ENCODE assay signal across 13 cellular contexts in the genomic region with DNA sequence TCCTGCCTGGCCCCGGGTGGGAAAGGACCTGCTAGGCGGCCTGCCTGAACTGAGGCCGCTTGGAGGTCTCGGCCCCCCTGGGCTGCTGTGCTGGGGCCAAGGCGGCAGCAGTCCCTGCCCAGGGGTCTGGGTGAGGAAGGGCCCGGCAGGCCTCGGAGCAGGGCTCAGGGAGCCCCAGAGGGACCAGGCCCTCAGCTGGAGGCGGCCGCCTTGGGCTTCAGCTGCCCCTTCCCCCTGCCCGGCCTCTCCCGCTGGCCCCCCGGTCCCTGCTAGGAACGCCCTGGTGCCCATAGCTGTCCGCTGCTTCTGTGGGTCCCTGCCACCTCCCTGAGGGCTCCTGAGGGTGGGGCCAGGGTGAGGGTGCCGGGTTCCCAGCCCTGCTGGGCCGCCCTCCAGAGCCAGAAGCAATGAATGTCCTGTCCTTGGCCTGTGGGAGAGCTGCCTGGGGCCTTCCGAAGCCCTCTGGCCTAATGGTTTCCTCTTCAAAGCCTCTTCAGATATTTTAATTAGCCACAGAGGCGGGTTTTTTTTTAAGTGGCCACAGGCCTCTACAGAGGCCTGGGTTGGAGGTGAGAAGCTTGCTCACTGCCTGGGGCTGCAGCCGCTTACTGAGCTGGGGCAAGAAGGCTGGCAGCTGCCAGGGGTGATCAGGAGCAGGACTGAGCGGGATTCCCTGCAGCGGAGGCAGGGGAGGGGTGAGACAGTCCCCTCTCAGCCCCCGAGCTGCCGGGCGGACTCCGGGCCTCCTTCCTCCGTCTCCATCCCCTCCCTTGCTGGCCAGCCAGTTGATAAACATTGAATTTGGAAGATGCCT. TPM values are rescaled to one million over a fixed set of nuclear protein-coding genes. Genes with fewer than 3 reads are reported as not detected.
A peak's percentile ranks its signal among the peaks of the same experiment; 100 is the strongest.
DNase-seq lines count a peak whose midpoint lies in the region; ATAC-seq, FAIRE-seq and TF ChIP-seq lines count a peak whose summit lies in the region.
"Had no signal": no experiment of that assay in that cellular context is flagged by ENCODE, and none has a peak within 500 bp of the region (broad histone marks: within the 10 kb centered on the region; RNA-seq: fewer than 3 reads in every experiment).

No MANE protein-coding gene starts in this region.

- intact Hi-C loops in kidney (cut with DNase I): loop anchor here (10.0 kb wide), 1 partner anchor 48 kb away; the partner anchor contains the start of gene NOTUM

- no peak overlapping the region for H2BK20ac ChIP-seq in H1 (ENCODE audit: low read length)

- H3K4ac ChIP-seq in H1 (replicated peaks; ENCODE audit: insufficient read length, low read depth, low read length): no peak overlapping the region
- no peak overlapping the region for H3K4ac ChIP-seq in mesendoderm (ENCODE audit: low read depth, low read length)

- no peak overlapping the region for H2BK120ac ChIP-seq in H1 (replicated peaks; ENCODE audit: low read depth, low read length)
- H2BK120ac ChIP-seq in mesendoderm (ENCODE audit: low read depth, low read length): no peak overlapping the region

- no peak overlapping the region for H3K23ac ChIP-seq in H1 (ENCODE audit: insufficient read length)
- H3K23ac ChIP-seq in mesendoderm (ENCODE audit: low read length): no peak overlapping the region

- H3K27me3 ChIP-seq in BLaER1 (peaks cover 38% of the 10 kb centered on the region), HUES64 (ENCODE audit: insufficient read depth, low read length) (no peaks in the 10 kb centered on the region), H1 (replicated peaks in 1 of 4; ENCODE audit: control insufficient read depth in 3 of 4, extremely low read depth in 1 of 4, insufficient read depth in 3 of 4, low read length in 3 of 4) (no peaks in the 10 kb centered on the region), mesendoderm (ENCODE audit: insufficient read depth, low read length, poor library complexity) (no peaks in the 10 kb centered on the region)
- H3K27me3 ChIP-seq: adrenal gland had no signal

- no peaks in the 10 kb centered on the region for H3K79me2 ChIP-seq in H1 (ENCODE audit: control insufficient read depth in 1 of 2, insufficient read depth in 2 of 2, low read length in 2 of 2)
- H3K79me2 ChIP-seq in mesendoderm (ENCODE audit: control insufficient read depth, insufficient read depth, low read length): no peaks in the 10 kb centered on the region

- POLR2A ChIA-PET in H1 (lab: Charles Lee; ENCODE audit: partially characterized antibody): interaction anchor here (0.8 to 1.7 kb wide), 5 partner anchors 8 to 308 kb away, joined by 3 to 4 read pairs (median 3); partner anchors contain the start of gene CENPX

- no peak for DNase-seq in H1 (ENCODE audit: low read depth in 1 of 2, low spot score in 2 of 2)
- DNase-seq in mesendoderm: peak; percentile 48
- no peak for DNase-seq in left lobe of liver (ENCODE audit: low spot score)
- DNase-seq in GM12891 (ENCODE audit: insufficient read length, low spot score): no peak
- DNase-seq in kidney: no peak
- DNase-seq in GM20000 (ENCODE audit: low spot score): no peak
- DNase-seq: activated T-cell treated with anti-CD3 and anti-CD28 coated beads, Interleukin-2, amount 50 U/mL, for 24 hours; foreskin melanocyte; NK-92 treated with Interleukin-12 subunit alpha and Interleukin-12 subunit beta, amount 100 ng/mL, for 24 hours had no signal

- TF ChIP-seq EP300 in H1 (IDR thresholded peaks at IDR 0.05; ENCODE audit: borderline replicate concordance in 1 of 2, low read depth in 2 of 2, low read length in 2 of 2): no peak

- no peak overlapping the region for H2AFZ ChIP-seq in H1 (ENCODE audit: low read length)

- peak overlapping the region; percentile 35 for H3K27ac ChIP-seq in BLaER1
- peak overlapping the region; percentile 55; the same call in 1 of the 2 replicates for H3K27ac ChIP-seq in HUES64 (ENCODE audit: low read depth, low read length)
- no peak overlapping the region for H3K27ac ChIP-seq in H1 (ENCODE audit: low read depth, low read length)
- peak overlapping the region; percentile 53 for H3K27ac ChIP-seq in mesendoderm (ENCODE audit: low read depth, low read length)
- H3K27ac ChIP-seq in kidney (ENCODE audit: low read depth in 2 of 2, low read length in 2 of 2): no peak overlapping the region

- H3K4me3 ChIP-seq in BLaER1: no peak overlapping the region
- H3K4me3 ChIP-seq in HUES64 (ENCODE audit: low read length): no peak overlapping the region
- H3K4me3 ChIP-seq in H1 (ENCODE audit: extremely low read depth in 1 of 4, insufficient read depth in 2 of 4, low read depth in 3 of 4, low read length in 4 of 4): no peak overlapping the region
- no peak overlapping the region for H3K4me3 ChIP-seq in mesendoderm (ENCODE audit: low read length)
- no peak overlapping the region for H3K4me3 ChIP-seq in kidney (ENCODE audit: low read length in 2 of 2)
- H3K4me3 ChIP-seq: adrenal gland had no signal

- 69% methylated on average over 26 of the region's 26 CpGs for WGBS in HUES64
- 92% methylated on average over 19 of the region's 26 CpGs; no CpG with 5 or more reads in 1 of the 2 experiments for WGBS in H1 (ENCODE audit: extremely low coverage in 1 of 2, insufficient coverage in 1 of 2, insufficient read length in 1 of 2, insufficient replicate concordance in 2 of 2, low coverage in 1 of 2, low lambda C conversion rate in 2 of 2, missing lambda C conversion rate in 1 of 2), 2 experiments
- no CpG with 5 or more reads among the region's 26 CpGs for WGBS in mesendoderm (ENCODE audit: extremely low coverage, insufficient coverage, low lambda C conversion rate)

- ATAC-seq in left lobe of liver: no peak
- ATAC-seq: activated CD4-positive, CD25-positive, alpha-beta regulatory T cell treated with anti-CD3 and anti-CD28 coated beads, Interleukin-2, amount 50 U/mL, for 24 hours had no signal

- TF ChIP-seq CTCF in H1 (IDR thresholded peaks at IDR 0.05; ENCODE audit: control extremely low read depth in 1 of 3, insufficient read depth in 1 of 3, low read depth in 1 of 3, low read length in 3 of 3) (no peak), kidney (IDR thresholded peaks at IDR 0.05; ENCODE audit: borderline replicate concordance, extremely low read depth, insufficient read depth) (no peak), GM20000 (IDR thresholded peaks at IDR 0.05; ENCODE audit: extremely low read depth, missing control alignments) (no peak)

- H3K9ac ChIP-seq in BLaER1 (peak overlapping the region; percentile 57), HUES64 (ENCODE audit: low read depth, low read length) (peak overlapping the region; percentile 31; the same call in 1 of the 2 replicates), H1 (replicated peaks in 1 of 4; ENCODE audit: extremely low read depth in 1 of 4, low read depth in 3 of 4, low read length in 3 of 4) (no peak overlapping the region), mesendoderm (ENCODE audit: low read length) (no peak overlapping the region), kidney (ENCODE audit: low read length in 2 of 2) (no peak overlapping the region)

- no peak overlapping the region for H2BK5ac ChIP-seq in H1 (ENCODE audit: low read depth, low read length)
- H2BK5ac ChIP-seq in mesendoderm (ENCODE audit: low read length): no peak overlapping the region

- H4K5ac ChIP-seq in H1 (ENCODE audit: insufficient read length, low read depth, low read length) (no peak overlapping the region), mesendoderm (ENCODE audit: low read length) (no peak overlapping the region)

- no peak overlapping the region for H3K18ac ChIP-seq in H1 (ENCODE audit: extremely low read depth, low read length)
- H3K18ac ChIP-seq in mesendoderm (ENCODE audit: low read length): no peak overlapping the region

- H4K8ac ChIP-seq in H1 (ENCODE audit: extremely low read depth, insufficient read depth, low read length): peak overlapping the region; percentile 51; the same call in 1 of the 2 replicates
- no peak overlapping the region for H4K8ac ChIP-seq in mesendoderm (ENCODE audit: low read depth, low read length)

- no peak for FAIRE-seq in H1 (lab: Jason Lieb, UNC)
- no peak for FAIRE-seq in GM12891 (lab: Jason Lieb, UNC)
- FAIRE-seq in kidney (lab: Jason Lieb, UNC): no peak

- no peak for TF ChIP-seq RAD21 in H1 (IDR thresholded peaks at IDR 0.05 in 1 of 2, conservative IDR thresholded peaks at IDR 0.05 in 1 of 2; ENCODE audit: low read depth in 2 of 2, low read length in 2 of 2)

- H3K4me2 ChIP-seq in BLaER1 (peak overlapping the region; percentile 85), H1 (ENCODE audit: insufficient read depth in 1 of 2, low read depth in 2 of 2, low read length in 2 of 2) (no peak overlapping the region), mesendoderm (ENCODE audit: low read length) (no peak overlapping the region)

- H3K36me3 ChIP-seq in BLaER1 (peaks cover 5% of the 10 kb centered on the region; the same call in 1 of the 2 replicates), HUES64 (ENCODE audit: insufficient read depth, low read length) (0 out of 2 replicates have a peak, but pooled peaks cover 3% of the 10 kb centered on the region), H1 (ENCODE audit: control insufficient read depth in 2 of 4, insufficient read depth in 4 of 4, low read length in 3 of 4) (no peaks in the 10 kb centered on the region; a peak in 2 of 8 replicates), mesendoderm (ENCODE audit: control insufficient read depth, insufficient read depth, low read length) (no peaks in the 10 kb centered on the region), kidney (ENCODE audit: control insufficient read depth in 1 of 2, insufficient read depth in 2 of 2, low read length in 2 of 2) (no peaks in the 10 kb centered on the region)
- H3K36me3 ChIP-seq: adrenal gland had no signal

- no peaks in the 10 kb centered on the region for H3K9me3 ChIP-seq in BLaER1
- no peaks in the 10 kb centered on the region for H3K9me3 ChIP-seq in HUES64 (ENCODE audit: insufficient read depth, low read depth, low read length)
- no peaks in the 10 kb centered on the region for H3K9me3 ChIP-seq in H1 (ENCODE audit: insufficient read depth in 2 of 2, low read depth in 1 of 2, low read length in 1 of 2)
- H3K9me3 ChIP-seq in kidney (ENCODE audit: control insufficient read depth in 1 of 2, low read length in 2 of 2): no peaks in the 10 kb centered on the region
- H3K9me3 ChIP-seq: adrenal gland had no signal

- H3K14ac ChIP-seq in H1 (ENCODE audit: insufficient read length): no peak overlapping the region

- no peak overlapping the region for H2BK12ac ChIP-seq in H1 (ENCODE audit: low read depth, low read length)

- no peak overlapping the region for H4K91ac ChIP-seq in H1 (replicated peaks; ENCODE audit: insufficient read length, low read length)

- peaks cover 48% of the 10 kb centered on the region for H4K20me1 ChIP-seq in BLaER1
- H4K20me1 ChIP-seq in H1 (replicated peaks in 1 of 2; ENCODE audit: control insufficient read depth in 1 of 2, insufficient read depth in 2 of 2, low read length in 2 of 2): peaks cover 3 to 7% of the 10 kb centered on the region in 2 experiments

- CTCF ChIA-PET in H1 (lab: Charles Lee; ENCODE audit: partially characterized antibody): interaction anchor here (0.9 to 1.8 kb wide), 5 partner anchors 8 to 53 kb away, joined by 3 to 7 read pairs (median 5); no protein-coding TSS in a partner anchor

- H2BK15ac ChIP-seq in H1 (ENCODE audit: low read length) (no peak overlapping the region), mesendoderm (replicated peaks; ENCODE audit: low read depth) (no peak overlapping the region)

- no peaks in the 10 kb centered on the region; the same call in 1 of the 2 replicates for H3K79me1 ChIP-seq in H1 (ENCODE audit: low read depth, low read length)
- H3K79me1 ChIP-seq in mesendoderm (ENCODE audit: low read length): no peaks in the 10 kb centered on the region

- no peak for TF ChIP-seq POLR2A in H1 (IDR thresholded peaks at IDR 0.05; ENCODE audit: control extremely low read depth in 1 of 2, low read depth in 2 of 2, low read length in 2 of 2)
- no peak for TF ChIP-seq POLR2A in GM12891 (IDR thresholded peaks at IDR 0.05; ENCODE audit: low read depth, low read length)

- H3K56ac ChIP-seq in H1 (replicated peaks; ENCODE audit: insufficient read length, low read depth, low read length) (no peak overlapping the region), mesendoderm (ENCODE audit: low read length) (no peak overlapping the region)

- peaks cover 61% of the 10 kb centered on the region for H3K4me1 ChIP-seq in BLaER1
- H3K4me1 ChIP-seq in HUES64 (ENCODE audit: insufficient read depth, low read length): no peaks in the 10 kb centered on the region
- H3K4me1 ChIP-seq in H1 (replicated peaks in 1 of 4; ENCODE audit: control insufficient read depth in 3 of 4, insufficient read depth in 4 of 4, low read length in 3 of 4): peaks cover 0 to 1% (median 0%) of the 10 kb centered on the region in 4 experiments; a peak in 1 of 7 replicates
- H3K4me1 ChIP-seq in mesendoderm (ENCODE audit: control insufficient read depth, low read depth, low read length): no peaks in the 10 kb centered on the region
- H3K4me1 ChIP-seq in kidney (ENCODE audit: control insufficient read depth in 1 of 2, insufficient read depth in 1 of 2, low read depth in 1 of 2, low read length in 2 of 2): no peaks in the 10 kb centered on the region
- H3K4me1 ChIP-seq: adrenal gland had no signal

- H2AK5ac ChIP-seq in H1 (ENCODE audit: low read depth, low read length) (no peak overlapping the region), mesendoderm (ENCODE audit: low read length) (no peak overlapping the region)

- H3K23me2 ChIP-seq in H1 (ENCODE audit: low read depth, low read length): no peaks in the 10 kb centered on the region

RNA-seq across cellular contexts. Expression of gene CENPX, which starts 10.0 kb away (rescaled TPM):
- 79.8 TPM for polyA plus RNA-seq in HUES64 (2013, experiment 1 of 2)
- polyA plus RNA-seq in HUES64 (2013, experiment 2 of 2): 75.0 TPM
- 111 and 116 TPM in 2 replicates for total RNA-seq in H1 (2021; fragmentation: NEBNext Ultra II Directional; extraction: Animal tissue kit (Norgen Biotek cat#: 25700))
- 122 and 133 TPM in 2 replicates for polyA plus RNA-seq in H1 (2011; rRNA removed)
- 131 TPM for polyA plus RNA-seq in H1 (2011; cell fraction: cytosol; rRNA removed)
- 145 TPM for polyA plus RNA-seq in H1 (2011; cell fraction: nucleus; rRNA removed)
- polyA plus RNA-seq in H1 (2012, experiment 1 of 2): 94.8 to 140 TPM (median 130 TPM) in 4 replicates
- 158 TPM for polyA plus RNA-seq in H1 (2012, experiment 2 of 2)
- 61.6 TPM for polyA plus RNA-seq in H1 (2013, experiment 1 of 2)
- polyA plus RNA-seq in H1 (2013, experiment 2 of 2): 59.1 TPM
- 21.3 and 26.4 TPM in 2 replicates for polyA minus RNA-seq in H1 (2011; rRNA and poly(A)+ RNA removed)
- polyA minus RNA-seq in H1 (2011; cell fraction: cytosol; rRNA and poly(A)+ RNA removed): 35.9 TPM
- 36.4 TPM for polyA minus RNA-seq in H1 (2011; cell fraction: nucleus; rRNA and poly(A)+ RNA removed)
- 59.9 TPM for polyA plus RNA-seq in mesendoderm (2013, experiment 1 of 2)
- 60.0 TPM for polyA plus RNA-seq in mesendoderm (2013, experiment 2 of 2)
- total RNA-seq in left lobe of liver: 60.0 TPM
- 45.7 TPM for polyA plus RNA-seq in GM12891 (2012; ENCODE audit: low read depth, missing spikeins)
- 36.9 TPM for total RNA-seq in kidney
- polyA plus RNA-seq in kidney (ENCODE audit: insufficient read depth, low read depth, low replicate concordance): 93.2 TPM

RNA-seq across cellular contexts. Expression of gene LRRC45, which starts 10.4 kb away (rescaled TPM):
- 15.4 TPM for polyA plus RNA-seq in HUES64 (2013, experiment 1 of 2)
- polyA plus RNA-seq in HUES64 (2013, experiment 2 of 2): 13.3 TPM
- 28.2 and 29.0 TPM in 2 replicates for total RNA-seq in H1 (2021; fragmentation: NEBNext Ultra II Directional; extraction: Animal tissue kit (Norgen Biotek cat#: 25700))
- polyA plus RNA-seq in H1 (2011; rRNA removed) (11.5 and 17.3 TPM in 2 replicates), kidney (ENCODE audit: insufficient read depth, low read depth, low replicate concordance) (9.9 TPM)
- 23.7 TPM for polyA plus RNA-seq in H1 (2011; cell fraction: cytosol; rRNA removed)
- 96.6 TPM for polyA plus RNA-seq in H1 (2011; cell fraction: nucleus; rRNA removed)
- 15.2 to 25.5 TPM (median 25.4 TPM) in 4 replicates for polyA plus RNA-seq in H1 (2012, experiment 1 of 2)
- 17.3 TPM for polyA plus RNA-seq in H1 (2012, experiment 2 of 2)
- polyA plus RNA-seq in H1 (2013, experiment 1 of 2): 14.7 TPM
- 13.4 TPM for polyA plus RNA-seq in H1 (2013, experiment 2 of 2)
- polyA minus RNA-seq in H1 (2011; rRNA and poly(A)+ RNA removed): 7.8 and 8.0 TPM in 2 replicates
- polyA minus RNA-seq in H1 (2011; cell fraction: cytosol; rRNA and poly(A)+ RNA removed): 14.1 TPM
- 21.5 TPM for polyA minus RNA-seq in H1 (2011; cell fraction: nucleus; rRNA and poly(A)+ RNA removed)
- 8.5 TPM for polyA plus RNA-seq in mesendoderm (2013, experiment 1 of 2)
- polyA plus RNA-seq in mesendoderm (2013, experiment 2 of 2): 8.7 TPM
- total RNA-seq in left lobe of liver (19.4 TPM), kidney (9.9 TPM)
- 8.5 TPM for polyA plus RNA-seq in GM12891 (2012; ENCODE audit: low read depth, missing spikeins)

RNA-seq across cellular contexts. Expression of gene RAC3, which starts 18.8 kb away (rescaled TPM):
- 73.2 TPM for polyA plus RNA-seq in HUES64 (2013, experiment 1 of 2)
- 74.7 TPM for polyA plus RNA-seq in HUES64 (2013, experiment 2 of 2)
- 167 and 177 TPM in 2 replicates for total RNA-seq in H1 (2021; fragmentation: NEBNext Ultra II Directional; extraction: Animal tissue kit (Norgen Biotek cat#: 25700))
- polyA plus RNA-seq in H1 (2011; rRNA removed): 299 and 520 TPM in 2 replicates
- 290 TPM for polyA plus RNA-seq in H1 (2011; cell fraction: cytosol; rRNA removed)
- 408 TPM for polyA plus RNA-seq in H1 (2011; cell fraction: nucleus; rRNA removed)
- polyA plus RNA-seq in H1 (2012, experiment 1 of 2): 93.2 to 160 TPM (median 150 TPM) in 4 replicates
- polyA plus RNA-seq in H1 (2012, experiment 2 of 2): 143 TPM
- polyA plus RNA-seq in H1 (2013, experiment 1 of 2): 141 TPM
- polyA plus RNA-seq in H1 (2013, experiment 2 of 2): 139 TPM
- 54.1 and 62.9 TPM in 2 replicates for polyA minus RNA-seq in H1 (2011; rRNA and poly(A)+ RNA removed)
- 82.6 TPM for polyA minus RNA-seq in H1 (2011; cell fraction: cytosol; rRNA and poly(A)+ RNA removed)
- 83.3 TPM for polyA minus RNA-seq in H1 (2011; cell fraction: nucleus; rRNA and poly(A)+ RNA removed)
- 97.1 TPM for polyA plus RNA-seq in mesendoderm (2013, experiment 1 of 2)
- polyA plus RNA-seq in mesendoderm (2013, experiment 2 of 2): 102 TPM
- total RNA-seq in left lobe of liver: 8.7 TPM
- 3.3 TPM for polyA plus RNA-seq in GM12891 (2012; ENCODE audit: low read depth, missing spikeins)
- total RNA-seq in kidney: 2.6 TPM
- 13.1 TPM for polyA plus RNA-seq in kidney (ENCODE audit: insufficient read depth, low read depth, low replicate concordance)

RNA-seq across cellular contexts. Expression of gene DCXR, which starts 24.8 kb away (rescaled TPM):
- polyA plus RNA-seq in HUES64 (2013, experiment 1 of 2): 53.5 TPM
- polyA plus RNA-seq in HUES64 (2013, experiment 2 of 2): 64.1 TPM
- 96.3 and 110 TPM in 2 replicates for total RNA-seq in H1 (2021; fragmentation: NEBNext Ultra II Directional; extraction: Animal tissue kit (Norgen Biotek cat#: 25700))
- polyA plus RNA-seq in H1 (2011; rRNA removed) (212 and 338 TPM in 2 replicates), kidney (ENCODE audit: insufficient read depth, low read depth, low replicate concordance) (551 TPM)
- polyA plus RNA-seq in H1 (2011; cell fraction: cytosol; rRNA removed): 163 TPM
- 167 TPM for polyA plus RNA-seq in H1 (2011; cell fraction: nucleus; rRNA removed)
- 92.1 to 118 TPM (median 110 TPM) in 4 replicates for polyA plus RNA-seq in H1 (2012, experiment 1 of 2)
- 187 TPM for polyA plus RNA-seq in H1 (2012, experiment 2 of 2)
- polyA plus RNA-seq in H1 (2013, experiment 1 of 2): 57.6 TPM
- 58.1 TPM for polyA plus RNA-seq in H1 (2013, experiment 2 of 2)
- 35.5 and 81.7 TPM in 2 replicates for polyA minus RNA-seq in H1 (2011; rRNA and poly(A)+ RNA removed)
- polyA minus RNA-seq in H1 (2011; cell fraction: cytosol; rRNA and poly(A)+ RNA removed): 40.5 TPM
- 31.1 TPM for polyA minus RNA-seq in H1 (2011; cell fraction: nucleus; rRNA and poly(A)+ RNA removed)
- polyA plus RNA-seq in mesendoderm (2013, experiment 1 of 2): 34.8 TPM
- 34.4 TPM for polyA plus RNA-seq in mesendoderm (2013, experiment 2 of 2)
- total RNA-seq in left lobe of liver (1,477 TPM), kidney (102 TPM)
- polyA plus RNA-seq in GM12891 (2012; ENCODE audit: low read depth, missing spikeins): 40.2 TPM

RNA-seq across cellular contexts. Expression of gene ASPSCR1, which starts 35.3 kb away (rescaled TPM):
- 26.9 TPM for polyA plus RNA-seq in HUES64 (2013, experiment 1 of 2)
- polyA plus RNA-seq in HUES64 (2013, experiment 2 of 2): 23.2 TPM
- total RNA-seq in H1 (2021; fragmentation: NEBNext Ultra II Directional; extraction: Animal tissue kit (Norgen Biotek cat#: 25700)): 41.8 and 43.7 TPM in 2 replicates
- polyA plus RNA-seq in H1 (2011; rRNA removed) (33.3 and 54.6 TPM in 2 replicates), kidney (ENCODE audit: insufficient read depth, low read depth, low replicate concordance) (57.5 TPM)
- polyA plus RNA-seq in H1 (2011; cell fraction: cytosol; rRNA removed): 43.7 TPM
- 133 TPM for polyA plus RNA-seq in H1 (2011; cell fraction: nucleus; rRNA removed)
- polyA plus RNA-seq in H1 (2012, experiment 1 of 2): 24.0 to 39.4 TPM (median 37.1 TPM) in 4 replicates
- polyA plus RNA-seq in H1 (2012, experiment 2 of 2): 26.0 TPM
- polyA plus RNA-seq in H1 (2013, experiment 1 of 2): 30.1 TPM
- polyA plus RNA-seq in H1 (2013, experiment 2 of 2): 24.4 TPM
- polyA minus RNA-seq in H1 (2011; rRNA and poly(A)+ RNA removed): 8.9 and 13.5 TPM in 2 replicates
- 40.8 TPM for polyA minus RNA-seq in H1 (2011; cell fraction: cytosol; rRNA and poly(A)+ RNA removed)
- 50.0 TPM for polyA minus RNA-seq in H1 (2011; cell fraction: nucleus; rRNA and poly(A)+ RNA removed)
- polyA plus RNA-seq in mesendoderm (2013, experiment 1 of 2): 24.2 TPM
- polyA plus RNA-seq in mesendoderm (2013, experiment 2 of 2): 25.3 TPM
- total RNA-seq in left lobe of liver (62.9 TPM), kidney (35.2 TPM)
- 14.5 TPM for polyA plus RNA-seq in GM12891 (2012; ENCODE audit: low read depth, missing spikeins)

Comparison
In these comparisons a context has a peak if more than half of its experiments do, and no peak if none do; other contexts are left out.
1. H3K27ac ChIP-seq: peak in BLaER1 (single experiment), HUES64 (single experiment) and mesendoderm (single experiment); none in H1 (single experiment) and kidney (0 of 2).
2. H3K9ac ChIP-seq: peak in BLaER1 (single experiment) and HUES64 (single experiment); none in H1 (0 of 4), mesendoderm (single experiment) and kidney (0 of 2).
3. RNA of gene RAC3, which starts 18.8 kb away (total RNA-seq): 167 to 177 TPM in H1; 8.7 TPM in left lobe of liver (single experiment) and 2.6 TPM in kidney (single experiment); every median in the first group is over 10 times any median in the second.